Comparison of ENCODE assay signal across 8 cellular contexts in genomic region chr16:67277294-67277998, GRCh38. TPM values are rescaled to one million over a fixed set of nuclear protein-coding genes. Genes with fewer than 3 reads are reported as not detected.
A peak's percentile ranks its signal among the peaks of the same experiment; 100 is the strongest.
DNase-seq lines count a peak whose midpoint lies in the region; ATAC-seq and TF ChIP-seq lines count a peak whose summit lies in the region.

No MANE protein-coding gene starts in this region.

- H3K4me1 ChIP-seq in Caco-2, result peaks cover 20% of the 10 kb centered on the region
- peaks cover 16% of the 10 kb centered on the region for H3K4me1 ChIP-seq in NT2/D1 (ENCODE audit: insufficient read depth, insufficient read length)
- no peaks in the 10 kb centered on the region for H3K4me1 ChIP-seq in neuronal stem cell (ENCODE audit: control insufficient read depth in 2 of 2, insufficient read depth in 1 of 2, low read depth in 1 of 2, low read length in 2 of 2)

- CTCF ChIA-PET in Caco-2 (lab: Charles Lee), result interaction anchor here (1.1 to 1.2 kb wide), 2 partner anchors 17 to 31 kb away, joined by 6 to 11 read pairs; no protein-coding TSS in a partner anchor

- H3K27me3 Mint-ChIP-seq in Caco-2 (ENCODE audit: insufficient read depth, unreplicated experiment), result no peaks in the 10 kb centered on the region

- H3K27me3 ChIP-seq in Caco-2 (replicated peaks; ENCODE audit: control insufficient read depth, insufficient read depth, low read length) (no peaks in the 10 kb centered on the region), NT2/D1 (ENCODE audit: insufficient read depth, insufficient read length) (peaks cover 8% of the 10 kb centered on the region), neuronal stem cell (ENCODE audit: control insufficient read depth in 3 of 3, insufficient read depth in 3 of 3, low read depth in 1 of 3, low read length in 3 of 3) (peaks cover 0 to 53% (median 11%) of the 10 kb centered on the region in 3 experiments)

- H3K4me3 ChIP-seq in Caco-2 (ENCODE audit: low read depth, low read length), result no peak overlapping the region
- no peak overlapping the region for H3K4me3 ChIP-seq in NT2/D1 (ENCODE audit: insufficient read length, low read depth)
- no peak overlapping the region for H3K4me3 ChIP-seq in neuronal stem cell (ENCODE audit: low read length in 2 of 2)

- ATAC-seq in HG02571 (IDR thresholded peaks at IDR 0.05; ENCODE audit: unreplicated experiment), result no peak
- no peak for ATAC-seq in HG02610 (IDR thresholded peaks at IDR 0.05; ENCODE audit: unreplicated experiment)

- DNase-seq in Caco-2, result no peak
- DNase-seq in NT2/D1 (ENCODE audit: low read depth, low spot score), result no peak
- DNase-seq in dedifferentiated amniotic fluid mesenchymal stem cell (ENCODE audit: extremely low spot score), result peak; percentile 98
- DNase-seq in neuronal stem cell (ENCODE audit: low spot score), result no peak
- DNase-seq in pons (ENCODE audit: low spot score), result no peak
- DNase-seq in OCI-M2 (lab: John Stamatoyannopoulos, UW; ENCODE audit: unreplicated experiment), result no peak

- peak overlapping the region; percentile 12 for H2AK5ac ChIP-seq in neuronal stem cell (ENCODE audit: low read depth, low read length)

- no peak overlapping the region for H2BK5ac ChIP-seq in neuronal stem cell (ENCODE audit: low read length)

- peak overlapping the region; percentile 84 for H3K4me3 Mint-ChIP-seq in Caco-2 (ENCODE audit: unreplicated experiment)

- no peak overlapping the region for H3K14ac ChIP-seq in neuronal stem cell (ENCODE audit: low read length)

- no peak overlapping the region for H2BK12ac ChIP-seq in neuronal stem cell (ENCODE audit: low read length)

- TF ChIP-seq CTCF in Caco-2 (IDR thresholded peaks at IDR 0.05; ENCODE audit: insufficient read depth in 1 of 2, low read depth in 1 of 2, low read length in 1 of 2, severe bottlenecking in 1 of 2, unreplicated experiment in 1 of 2), result no peak

- no peak overlapping the region for H4K91ac ChIP-seq in neuronal stem cell (ENCODE audit: low read depth, low read length, poor library complexity)

- no peaks in the 10 kb centered on the region for H3K9me3 Mint-ChIP-seq in Caco-2 (ENCODE audit: unreplicated experiment)

- H3K36me3 ChIP-seq in Caco-2 (ENCODE audit: control insufficient read depth, insufficient read depth, low read length) (peaks cover 2% of the 10 kb centered on the region; the same call in 1 of the 2 replicates), NT2/D1 (ENCODE audit: insufficient read depth, insufficient read length, low read length) (peaks cover 29% of the 10 kb centered on the region), neuronal stem cell (replicated peaks in 1 of 2; ENCODE audit: control insufficient read depth in 2 of 2, insufficient read depth in 2 of 2, low read length in 2 of 2) (no peaks in the 10 kb centered on the region)

- intact Hi-C loops in Caco-2 (cut with micrococcal nuclease; ENCODE audit: unreplicated experiment), result loop anchor here (5.0 kb wide), 1 partner anchor 170 kb away; no protein-coding TSS in a partner anchor

- H2AFZ ChIP-seq in neuronal stem cell (ENCODE audit: low read length), result no peak overlapping the region

- H3K79me1 ChIP-seq in neuronal stem cell (ENCODE audit: low read depth, low read length), result no peaks in the 10 kb centered on the region

- H3K27ac ChIP-seq in neuronal stem cell (replicated peaks; ENCODE audit: low read length), result no peak overlapping the region

- H3K9me3 ChIP-seq in Caco-2 (no peaks in the 10 kb centered on the region), NT2/D1 (ENCODE audit: insufficient read depth, low read length) (no peaks in the 10 kb centered on the region), neuronal stem cell (replicated peaks in 1 of 2; ENCODE audit: control insufficient read depth in 2 of 2, insufficient read depth in 1 of 2, low read depth in 1 of 2, low read length in 2 of 2) (no peaks in the 10 kb centered on the region)

- H2BK120ac ChIP-seq in neuronal stem cell (ENCODE audit: low read depth, low read length), result no peak overlapping the region

- H3K4me1 Mint-ChIP-seq in Caco-2 (ENCODE audit: low read depth, unreplicated experiment), result no peaks in the 10 kb centered on the region

- no peak overlapping the region for H4K8ac ChIP-seq in neuronal stem cell (ENCODE audit: low read depth, low read length)

- no peak overlapping the region for H3K4ac ChIP-seq in neuronal stem cell (ENCODE audit: low read length)

- no peak overlapping the region for H3K27ac Mint-ChIP-seq in Caco-2 (ENCODE audit: unreplicated experiment)

- H3K9ac ChIP-seq in NT2/D1 (ENCODE audit: insufficient read length, low read depth), result peak overlapping the region; percentile 28
- no peak overlapping the region for H3K9ac ChIP-seq in neuronal stem cell (ENCODE audit: low read depth, low read length, poor library complexity)

- H3K23ac ChIP-seq in neuronal stem cell (ENCODE audit: low read depth, low read length, poor library complexity), result no peak overlapping the region

- no CpG with 5 or more reads among the region's 4 CpGs for WGBS in neuronal stem cell (ENCODE audit: extremely low coverage in 2 of 2, insufficient read length in 2 of 2, insufficient replicate concordance in 1 of 2), 2 donors

- POLR2A ChIA-PET in Caco-2 (lab: Charles Lee), result no interaction called here

- H2BK15ac ChIP-seq in neuronal stem cell (ENCODE audit: low read length), result no peak overlapping the region

- no peak overlapping the region for H3K18ac ChIP-seq in neuronal stem cell (ENCODE audit: low read length)

- H3K36me3 Mint-ChIP-seq in Caco-2 (ENCODE audit: insufficient read depth, unreplicated experiment), result no peaks in the 10 kb centered on the region

- no TSS peak for BruUV-seq in Caco-2 (replicated peaks; lab: Mats Ljungman, UMichigan)

- no peak overlapping the region for H3K4me2 ChIP-seq in neuronal stem cell (ENCODE audit: insufficient read depth, low read length, poor library complexity, severe bottlenecking)

RNA-seq across cellular contexts. Expression of gene PLEKHG4, which starts 1.9 kb away (rescaled TPM):
- total RNA-seq in Caco-2 (2022), result 91.0 and 96.4 TPM in 2 replicates
- 2.4 TPM for polyA plus RNA-seq in neuronal stem cell (2013, experiment 1 of 2)
- polyA plus RNA-seq in neuronal stem cell (2013, experiment 2 of 2), result 3.0 TPM

RNA-seq across cellular contexts. Expression of gene SLC9A5, which starts 28.7 kb away (rescaled TPM):
- 2.3 and 2.4 TPM in 2 replicates for total RNA-seq in Caco-2 (2022)
- 2.6 TPM for polyA plus RNA-seq in neuronal stem cell (2013, experiment 1 of 2)
- polyA plus RNA-seq in neuronal stem cell (2013, experiment 2 of 2), result 2.3 TPM

RNA-seq across cellular contexts. Expression of gene FHOD1, which starts 30.2 kb away (rescaled TPM):
- 59.1 and 69.0 TPM in 2 replicates for total RNA-seq in Caco-2 (2022)
- 15.0 TPM for polyA plus RNA-seq in neuronal stem cell (2013, experiment 1 of 2)
- polyA plus RNA-seq in neuronal stem cell (2013, experiment 2 of 2), result 14.0 TPM

RNA-seq across cellular contexts. Expression of gene KCTD19, which starts 49.1 kb away (rescaled TPM):
- total RNA-seq in Caco-2 (2022), result not detected in 2 replicates
- polyA plus RNA-seq in neuronal stem cell (2013, experiment 1 of 2), result 1.4 TPM
- polyA plus RNA-seq in neuronal stem cell (2013, experiment 2 of 2), result 1.3 TPM

RNA-seq across cellular contexts. Expression of gene LRRC36, which starts 49.2 kb away (rescaled TPM):
- total RNA-seq in Caco-2 (2022), result 0.79 TPM in 1 of 2 replicates, not detected in the other
- 0.10 TPM for polyA plus RNA-seq in neuronal stem cell (2013, experiment 1 of 2)
- polyA plus RNA-seq in neuronal stem cell (2013, experiment 2 of 2), result 0.15 TPM
